In genomic region chr15:42491540-42492225, GRCh38 we compare ENCODE assay signal across 6 cellular contexts.
DNase-seq lines count a peak whose midpoint lies in the region; ATAC-seq and TF ChIP-seq lines count a peak whose summit lies in the region.

No MANE protein-coding gene starts in this region.

- no peak for TF ChIP-seq CTCF in epithelial cell of esophagus (IDR thresholded peaks at IDR 0.05; ENCODE audit: insufficient read depth, low read depth, low read length, missing control alignments)

- H3K4me1 Mint-ChIP-seq in T-helper 1 cell treated with Interleukin-12 subunit alpha and Interleukin-12 subunit beta and Interleukin-4 antibody, amounts not matched to agents 30 μg/mL and 1 μg/mL, for 36 hours (ENCODE audit: low read depth): peaks cover 44% of the 10 kb centered on the region
- H3K4me1 Mint-ChIP-seq in stimulated activated memory B cell treated with anti-CD40 and anti-IgM and Interleukin-4, amounts not matched to agents 10 μg/mL and 1 μg/mL and 100 μg/mL, for 72 hours: peaks cover 46% of the 10 kb centered on the region

- no peaks in the 10 kb centered on the region for H3K9me3 Mint-ChIP-seq in T-helper 1 cell treated with Interleukin-12 subunit alpha and Interleukin-12 subunit beta and Interleukin-4 antibody, amounts not matched to agents 30 μg/mL and 1 μg/mL, for 36 hours
- no peaks in the 10 kb centered on the region for H3K9me3 Mint-ChIP-seq in stimulated activated memory B cell treated with anti-CD40 and anti-IgM and Interleukin-4, amounts not matched to agents 10 μg/mL and 1 μg/mL and 100 μg/mL, for 72 hours

- DNase-seq in T-helper 1 cell (no peak), epithelial cell of esophagus (ENCODE audit: low read depth) (peak; percentile 53)
- DNase-seq in stimulated activated naive CD4-positive, alpha-beta T cell (lab: John Stamatoyannopoulos, UW): no peak

- peak overlapping the region; percentile 100 for H3K4me3 Mint-ChIP-seq in T-helper 1 cell treated with Interleukin-12 subunit alpha and Interleukin-12 subunit beta and Interleukin-4 antibody, amounts not matched to agents 30 μg/mL and 1 μg/mL, for 36 hours
- H3K4me3 Mint-ChIP-seq in stimulated activated memory B cell treated with anti-CD40 and anti-IgM and Interleukin-4, amounts not matched to agents 10 μg/mL and 1 μg/mL and 100 μg/mL, for 72 hours: peak overlapping the region; percentile 91

- peaks cover 10% of the 10 kb centered on the region for H3K36me3 Mint-ChIP-seq in T-helper 1 cell treated with Interleukin-12 subunit alpha and Interleukin-12 subunit beta and Interleukin-4 antibody, amounts not matched to agents 30 μg/mL and 1 μg/mL, for 36 hours (ENCODE audit: low read depth)
- H3K36me3 Mint-ChIP-seq in stimulated activated memory B cell treated with anti-CD40 and anti-IgM and Interleukin-4, amounts not matched to agents 10 μg/mL and 1 μg/mL and 100 μg/mL, for 72 hours: peaks cover 13% of the 10 kb centered on the region

- peak overlapping the region; percentile 98 for H3K4me3 ChIP-seq in epithelial cell of esophagus (ENCODE audit: low read length)

- ATAC-seq in stimulated activated memory B cell treated with anti-CD40 and anti-IgM and Interleukin-4, amounts not matched to agents 10 μg/mL and 1 μg/mL and 100 μg/mL, for 72 hours: no peak
- no peak for ATAC-seq in GM21515 (IDR thresholded peaks at IDR 0.05; ENCODE audit: unreplicated experiment)

- peak overlapping the region; percentile 89 for H3K27ac Mint-ChIP-seq in T-helper 1 cell treated with Interleukin-12 subunit alpha and Interleukin-12 subunit beta and Interleukin-4 antibody, amounts not matched to agents 30 μg/mL and 1 μg/mL, for 36 hours
- H3K27ac Mint-ChIP-seq in stimulated activated memory B cell treated with anti-CD40 and anti-IgM and Interleukin-4, amounts not matched to agents 10 μg/mL and 1 μg/mL and 100 μg/mL, for 72 hours: peak overlapping the region; percentile 99

- no peaks in the 10 kb centered on the region for H3K27me3 Mint-ChIP-seq in T-helper 1 cell treated with Interleukin-12 subunit alpha and Interleukin-12 subunit beta and Interleukin-4 antibody, amounts not matched to agents 30 μg/mL and 1 μg/mL, for 36 hours (ENCODE audit: low read depth)
- no peaks in the 10 kb centered on the region for H3K27me3 Mint-ChIP-seq in stimulated activated memory B cell treated with anti-CD40 and anti-IgM and Interleukin-4, amounts not matched to agents 10 μg/mL and 1 μg/mL and 100 μg/mL, for 72 hours
